Comparison of ENCODE assay signal across 9 cellular contexts in genomic region chr3:63364909-63365308, GRCh38.
DNase-seq lines count a peak whose midpoint lies in the region; TF ChIP-seq lines count a peak whose summit lies in the region.
"Had no signal": no experiment of that assay in that cellular context is flagged by ENCODE, and none has a peak within 500 bp of the region (broad histone marks: within the 10 kb centered on the region; RNA-seq: fewer than 3 reads in every experiment).

No MANE protein-coding gene starts in this region.

- intact Hi-C loops in dorsolateral prefrontal cortex (cut with DNase I) = no loop called here

- no peak overlapping the region for H3K27ac Mint-ChIP-seq in neural crest cell (ENCODE audit: unreplicated experiment)

- TF ChIP-seq CTCF in dorsolateral prefrontal cortex (IDR thresholded peaks at IDR 0.05 in 54 of 56, conservative IDR thresholded peaks at IDR 0.05 in 2 of 56; ENCODE audit: low read depth in 1 of 56, partially characterized antibody in 56 of 56) (peak in 41 of 56 donors; percentile 10 to 49 (median 28)), neural crest cell (conservative IDR thresholded peaks at IDR 0.05) (peak; percentile 72)

- DNase-seq in DMS53 (lab: John Stamatoyannopoulos, UW) (peak; percentile 3), DMS53 treated with DMSO at 0.1 percent for 48 hours (lab: John Stamatoyannopoulos, UW; ENCODE audit: unreplicated experiment) (no peak), NCI-H2171 treated with DMSO at 0.1 percent for 48 hours (lab: John Stamatoyannopoulos, UW) (peak; percentile 4), dorsolateral prefrontal cortex (no peak), neural crest cell (ENCODE audit: low read depth, low spot score) (no peak), GOT3 (lab: John Stamatoyannopoulos, UW) (no peak), T1000 (lab: John Stamatoyannopoulos, UW) (no peak), T-helper 2 cell (no peak)
- DNase-seq: activated T-cell treated with anti-CD3 and anti-CD28 coated beads, Interleukin-2, amount 50 U/mL, for 1 hour had no signal

- H3K36me3 Mint-ChIP-seq in neural crest cell (ENCODE audit: low read depth) = no peaks in the 10 kb centered on the region

- H3K4me3 ChIP-seq in dorsolateral prefrontal cortex = no peak overlapping the region

- no peaks in the 10 kb centered on the region for H3K27me3 ChIP-seq in dorsolateral prefrontal cortex

- no peaks in the 10 kb centered on the region for H3K27me3 Mint-ChIP-seq in neural crest cell (ENCODE audit: low read depth)

- H3K4me3 Mint-ChIP-seq in neural crest cell = no peak overlapping the region

- H3K9me3 Mint-ChIP-seq in neural crest cell = no peaks in the 10 kb centered on the region

- H3K4me1 Mint-ChIP-seq in neural crest cell = no peaks in the 10 kb centered on the region

- H3K27ac ChIP-seq in dorsolateral prefrontal cortex = no peak overlapping the region

Comparison
In these comparisons a context has a peak if more than half of its experiments do, and no peak if none do; other contexts are left out.
1. DNase-seq: peak in DMS53 (single experiment) and NCI-H2171 treated with DMSO at 0.1 percent for 48 hours (single experiment); none in DMS53 treated with DMSO at 0.1 percent for 48 hours (single experiment), dorsolateral prefrontal cortex (0 of 10), neural crest cell (single experiment), GOT3 (single experiment), T1000 (single experiment) and T-helper 2 cell (0 of 5).